In the genomic region with DNA sequence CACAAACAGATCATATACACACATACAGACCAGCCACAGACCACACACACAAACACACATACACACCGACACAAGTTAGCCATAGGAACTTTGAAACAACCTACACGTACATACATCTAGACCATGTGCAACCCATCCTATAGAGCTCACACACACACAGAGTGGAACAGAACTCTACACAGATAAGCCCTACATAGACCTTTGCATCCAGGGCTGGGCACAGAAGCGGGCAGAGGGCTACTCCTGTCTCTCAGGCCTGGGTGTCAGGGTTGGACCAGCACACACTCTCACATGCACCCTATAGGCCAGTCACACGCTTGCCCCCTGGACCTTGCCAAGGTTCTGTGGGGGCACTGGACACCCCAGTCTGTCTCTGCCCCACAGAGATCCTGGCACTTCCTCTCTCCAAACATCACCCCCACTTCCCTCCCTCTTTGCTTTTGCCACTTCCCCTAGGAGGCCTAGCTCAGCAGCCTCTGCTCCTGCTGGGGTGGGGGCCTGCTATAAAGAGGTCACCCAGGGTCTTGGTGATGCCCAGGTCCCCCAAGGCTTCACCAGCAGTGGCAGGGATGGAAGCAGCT, we compare ENCODE assay signal across 1 cellular context.
TF ChIP-seq lines count a peak whose summit lies in the region.

No MANE protein-coding gene starts in this region.

TF ChIP-seq in IMR-90, 13 proteins besides CTCF, POLR2A, EP300 and RAD21:
- TF ChIP-seq MAFK (IDR thresholded peaks at IDR 0.05; ENCODE audit: low read depth, low read length) = no peak
- no peak for TF ChIP-seq CEBPB (IDR thresholded peaks at IDR 0.05; ENCODE audit: low read depth, low read length)
- TF ChIP-seq RCOR1 (IDR thresholded peaks at IDR 0.05; ENCODE audit: insufficient replicate concordance, low read length) = no peak
- TF ChIP-seq MXI1 (IDR thresholded peaks at IDR 0.05; ENCODE audit: borderline replicate concordance, low read depth, low read length) = no peak
- no peak for TF ChIP-seq BHLHE40 (IDR thresholded peaks at IDR 0.05; ENCODE audit: low read depth, low read length)
- TF ChIP-seq FOS (IDR thresholded peaks at IDR 0.05; ENCODE audit: low read depth, low read length) = no peak
- no peak for TF ChIP-seq NFE2L2 (IDR thresholded peaks at IDR 0.05; ENCODE audit: low read depth, low read length)
- no peak for TF ChIP-seq MAZ (IDR thresholded peaks at IDR 0.05; ENCODE audit: borderline replicate concordance, low read depth, low read length)
- no peak for TF ChIP-seq SMC3 (IDR thresholded peaks at IDR 0.05; ENCODE audit: low read depth, low read length)
- TF ChIP-seq, protein P1, sequence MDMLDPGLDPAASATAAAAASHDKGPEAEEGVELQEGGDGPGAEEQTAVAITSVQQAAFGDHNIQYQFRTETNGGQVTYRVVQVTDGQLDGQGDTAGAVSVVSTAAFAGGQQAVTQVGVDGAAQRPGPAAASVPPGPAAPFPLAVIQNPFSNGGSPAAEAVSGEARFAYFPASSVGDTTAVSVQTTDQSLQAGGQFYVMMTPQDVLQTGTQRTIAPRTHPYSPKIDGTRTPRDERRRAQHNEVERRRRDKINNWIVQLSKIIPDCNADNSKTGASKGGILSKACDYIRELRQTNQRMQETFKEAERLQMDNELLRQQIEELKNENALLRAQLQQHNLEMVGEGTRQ (IDR thresholded peaks at IDR 0.05; ENCODE audit: low read depth, low read length) = no peak
- no peak for TF ChIP-seq CHD1 (IDR thresholded peaks at IDR 0.05; ENCODE audit: low read depth, low read length)
- TF ChIP-seq, protein P2, sequence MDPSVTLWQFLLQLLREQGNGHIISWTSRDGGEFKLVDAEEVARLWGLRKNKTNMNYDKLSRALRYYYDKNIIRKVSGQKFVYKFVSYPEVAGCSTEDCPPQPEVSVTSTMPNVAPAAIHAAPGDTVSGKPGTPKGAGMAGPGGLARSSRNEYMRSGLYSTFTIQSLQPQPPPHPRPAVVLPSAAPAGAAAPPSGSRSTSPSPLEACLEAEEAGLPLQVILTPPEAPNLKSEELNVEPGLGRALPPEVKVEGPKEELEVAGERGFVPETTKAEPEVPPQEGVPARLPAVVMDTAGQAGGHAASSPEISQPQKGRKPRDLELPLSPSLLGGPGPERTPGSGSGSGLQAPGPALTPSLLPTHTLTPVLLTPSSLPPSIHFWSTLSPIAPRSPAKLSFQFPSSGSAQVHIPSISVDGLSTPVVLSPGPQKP (IDR thresholded peaks at IDR 0.05; ENCODE audit: borderline replicate concordance, low read depth, low read length) = no peak
- TF ChIP-seq RFX5 (IDR thresholded peaks at IDR 0.05; ENCODE audit: low read depth, low read length) = no peak
